ENCODE assay signal across 9 cellular contexts in genomic region chr13:99258210-99258860, GRCh38. TPM values are rescaled to one million over a fixed set of nuclear protein-coding genes. Genes with fewer than 3 reads are reported as not detected.
A peak's percentile ranks its signal among the peaks of the same experiment; 100 is the strongest.
DNase-seq lines count a peak whose midpoint lies in the region; ATAC-seq, FAIRE-seq and TF ChIP-seq lines count a peak whose summit lies in the region.
"Had no signal": no experiment of that assay in that cellular context is flagged by ENCODE, and none has a peak within 500 bp of the region (broad histone marks: within the 10 kb centered on the region; RNA-seq: fewer than 3 reads in every experiment).

GPR18 (minus strand) TSS chr13:99258379; CDS start chr13:99255872, 2,507 bp downstream.

- H3K27me3 Mint-ChIP-seq in CD8-positive, alpha-beta memory T cell, result no peaks in the 10 kb centered on the region
- H3K27me3 Mint-ChIP-seq in activated naive CD4-positive, alpha-beta T cell treated with anti-CD3 and anti-CD28 coated beads, Interleukin-2, amount 10 ng/mL, durations not matched to agents 7 days and 5 days, result no peaks in the 10 kb centered on the region

- H3K36me3 ChIP-seq in CD8-positive, alpha-beta memory T cell (ENCODE audit: insufficient read depth, low read length), result peaks cover 11% of the 10 kb centered on the region
- H3K36me3 ChIP-seq in kidney (ENCODE audit: control insufficient read depth in 1 of 2, insufficient read depth in 2 of 2, low read length in 2 of 2), result peaks cover 0 to 8% of the 10 kb centered on the region in 2 donors

- intact Hi-C loops in kidney (cut with DNase I), result no loop called here

- ATAC-seq in GM19468 (IDR thresholded peaks at IDR 0.05; ENCODE audit: extremely low read depth, unreplicated experiment), result peak; percentile 91
- ATAC-seq in HG03442 (IDR thresholded peaks at IDR 0.05; ENCODE audit: unreplicated experiment), result peak; percentile 92

- H3K9me3 ChIP-seq in CD8-positive, alpha-beta memory T cell (ENCODE audit: low read length), result no peaks in the 10 kb centered on the region
- no peaks in the 10 kb centered on the region for H3K9me3 ChIP-seq in kidney (ENCODE audit: control insufficient read depth in 1 of 2, low read length in 2 of 2)

- peak within 1 kb of the TSS; percentile 39 for H3K27ac ChIP-seq in CD8-positive, alpha-beta memory T cell (ENCODE audit: low read depth, low read length)
- H3K27ac ChIP-seq in kidney (ENCODE audit: low read depth in 2 of 2, low read length in 2 of 2), result no peak within 1 kb of the TSS

- peaks cover 65 to 83% (median 78%) of the 10 kb centered on the region in 3 donors for H3K4me1 Mint-ChIP-seq in CD8-positive, alpha-beta memory T cell
- H3K4me1 Mint-ChIP-seq in activated naive CD4-positive, alpha-beta T cell treated with anti-CD3 and anti-CD28 coated beads, Interleukin-2, amount 10 ng/mL, durations not matched to agents 7 days and 5 days, result peaks cover 72% of the 10 kb centered on the region

- H3K9ac ChIP-seq in kidney (ENCODE audit: low read length in 2 of 2), result no peak within 1 kb of the TSS

- peak in 4 of 5 donors; percentile 16 to 73 (median 58) for DNase-seq in CD8-positive, alpha-beta memory T cell
- DNase-seq in activated naive CD4-positive, alpha-beta T cell treated with anti-CD3 and anti-CD28 coated beads, Interleukin-2, amount 10 ng/mL, durations not matched to agents 7 days and 5 days, result peak; percentile 56
- DNase-seq in midbrain (lab: John Stamatoyannopoulos, UW), result no peak
- no peak for DNase-seq in LoVo (ENCODE audit: low spot score)
- DNase-seq in NCI-H748 (lab: John Stamatoyannopoulos, UW; ENCODE audit: unreplicated experiment), result no peak
- no peak for DNase-seq in kidney

- H3K36me3 Mint-ChIP-seq in CD8-positive, alpha-beta memory T cell, result peaks cover 10 to 52% (median 22%) of the 10 kb centered on the region in 3 donors
- peaks cover 47% of the 10 kb centered on the region for H3K36me3 Mint-ChIP-seq in activated naive CD4-positive, alpha-beta T cell treated with anti-CD3 and anti-CD28 coated beads, Interleukin-2, amount 10 ng/mL, durations not matched to agents 7 days and 5 days

- no peak for FAIRE-seq in kidney (lab: Jason Lieb, UNC)

- peak within 1 kb of the TSS; percentile 74 for H3K4me3 ChIP-seq in CD8-positive, alpha-beta memory T cell (ENCODE audit: low read length)
- H3K4me3 ChIP-seq in kidney (ENCODE audit: low read length in 2 of 2), result no peak within 1 kb of the TSS

- H3K4me3 Mint-ChIP-seq in CD8-positive, alpha-beta memory T cell, result peak within 1 kb of the TSS; percentile 91 to 98 (median 96)
- peak within 1 kb of the TSS; percentile 83 for H3K4me3 Mint-ChIP-seq in activated naive CD4-positive, alpha-beta T cell treated with anti-CD3 and anti-CD28 coated beads, Interleukin-2, amount 10 ng/mL, durations not matched to agents 7 days and 5 days

- no peak for TF ChIP-seq CTCF in kidney (IDR thresholded peaks at IDR 0.05; ENCODE audit: borderline replicate concordance, extremely low read depth, insufficient read depth)

- no peaks in the 10 kb centered on the region for H3K27me3 ChIP-seq in CD8-positive, alpha-beta memory T cell (ENCODE audit: insufficient read depth, low read length, poor library complexity, severe bottlenecking)

- CTCF ChIA-PET in CD8-positive, alpha-beta memory T cell (lab: Charles Lee), result interaction anchor here (0.6 to 4.4 kb wide), 8 partner anchors 10 to 184 kb away, joined by 3 to 68 read pairs (median 5); partner anchors contain the start of gene UBAC2
- CTCF ChIA-PET in activated naive CD4-positive, alpha-beta T cell treated with anti-CD3 and anti-CD28 coated beads, Interleukin-2, amount 10 ng/mL, durations not matched to agents 7 days and 5 days (lab: Charles Lee), result interaction anchor here (0.6 to 1.8 kb wide), 7 partner anchors 10 to 82 kb away, joined by 3 to 10 read pairs (median 3); no protein-coding TSS in a partner anchor

- no peaks in the 10 kb centered on the region for H3K9me3 Mint-ChIP-seq in CD8-positive, alpha-beta memory T cell
- H3K9me3 Mint-ChIP-seq in activated naive CD4-positive, alpha-beta T cell treated with anti-CD3 and anti-CD28 coated beads, Interleukin-2, amount 10 ng/mL, durations not matched to agents 7 days and 5 days, result no peaks in the 10 kb centered on the region

- peak within 1 kb of the TSS; percentile 89 to 99 (median 96) for H3K27ac Mint-ChIP-seq in CD8-positive, alpha-beta memory T cell
- peak within 1 kb of the TSS; percentile 94 for H3K27ac Mint-ChIP-seq in activated naive CD4-positive, alpha-beta T cell treated with anti-CD3 and anti-CD28 coated beads, Interleukin-2, amount 10 ng/mL, durations not matched to agents 7 days and 5 days

- POLR2A ChIA-PET in CD8-positive, alpha-beta memory T cell (lab: Charles Lee), result interaction anchor here (0.6 to 4.6 kb wide), 13 partner anchors 11 to 117 kb away, joined by 3 to 55 read pairs (median 5); partner anchors contain the start of gene UBAC2

- peaks cover 63% of the 10 kb centered on the region for H3K4me1 ChIP-seq in CD8-positive, alpha-beta memory T cell (ENCODE audit: insufficient read depth, low read length)
- H3K4me1 ChIP-seq in kidney (ENCODE audit: control insufficient read depth in 1 of 2, insufficient read depth in 1 of 2, low read depth in 1 of 2, low read length in 2 of 2), result no peaks in the 10 kb centered on the region

RNA-seq across cellular contexts. Expression of gene GPR18, which starts in this region (rescaled TPM):
- total RNA-seq in CD8-positive, alpha-beta memory T cell, result 10 to 100 TPM; 15.2 to 16.2 TPM
- 32.4 TPM for polyA plus RNA-seq in CD8-positive, alpha-beta memory T cell
- total RNA-seq in kidney, result 0.88 TPM
- polyA plus RNA-seq in kidney (ENCODE audit: insufficient read depth, low read depth, low replicate concordance), result not detected
- polyA plus RNA-seq: neural cell had no signal

Comparison
In these comparisons a context has a peak if more than half of its experiments do, and no peak if none do; other contexts are left out.
1. RNA of gene GPR18 (polyA plus RNA-seq): 32.4 TPM in CD8-positive, alpha-beta memory T cell (single experiment); not detected in kidney (single experiment); every median in the first group is over 10 times any median in the second.
2. DNase-seq: peak in CD8-positive, alpha-beta memory T cell (4 of 5) and activated naive CD4-positive, alpha-beta T cell treated with anti-CD3 and anti-CD28 coated beads, Interleukin-2, amount 10 ng/mL, durations not matched to agents 7 days and 5 days (single experiment); none in midbrain (single experiment), LoVo (single experiment), NCI-H748 (single experiment) and kidney (single experiment).